ENCODE assay signal across 8 cellular contexts in genomic region chr1:199041173-199041914, GRCh38.
DNase-seq lines count a peak whose midpoint lies in the region; ATAC-seq, FAIRE-seq and TF ChIP-seq lines count a peak whose summit lies in the region.

No MANE protein-coding gene starts in this region.

- H3K4me1 ChIP-seq in A673 (ENCODE audit: insufficient read depth, low read length, poor library complexity, severe bottlenecking) = peaks cover 12% of the 10 kb centered on the region

- CTCF ChIA-PET in A673 (lab: Charles Lee) = no interaction called here

- POLR2A ChIA-PET in A673 (lab: Charles Lee; ENCODE audit: low non-redundant PET) = no interaction called here

- H3K27me3 ChIP-seq in A673 (replicated peaks; ENCODE audit: insufficient read depth, low read depth, low read length, poor library complexity) = no peaks in the 10 kb centered on the region

- H3K4me1 Mint-ChIP-seq in mesothelial cell of epicardium = peaks cover 21% of the 10 kb centered on the region
- H3K4me1 Mint-ChIP-seq in nephron progenitor cell = no peaks in the 10 kb centered on the region

- no peak for TF ChIP-seq CTCF in A673 (conservative IDR thresholded peaks at IDR 0.05; ENCODE audit: low read depth, low read length)
- no peak for TF ChIP-seq CTCF in mesothelial cell of epicardium (IDR thresholded peaks at IDR 0.05; ENCODE audit: unreplicated experiment)
- TF ChIP-seq CTCF in nephron progenitor cell (IDR thresholded peaks at IDR 0.05) = no peak

- intact Hi-C loops in A673 (cut with micrococcal nuclease; ENCODE audit: unreplicated experiment) = no loop called here

- no peak overlapping the region for H3K4me3 ChIP-seq in A673 (ENCODE audit: low read depth, low read length, poor library complexity, severe bottlenecking)

- H3K9me3 Mint-ChIP-seq in mesothelial cell of epicardium (no peaks in the 10 kb centered on the region), nephron progenitor cell (no peaks in the 10 kb centered on the region)

- BruUV-seq in A673 (replicated peaks; lab: Mats Ljungman, UMichigan) = no TSS peak

- H3K27ac Mint-ChIP-seq in mesothelial cell of epicardium = no peak overlapping the region
- H3K27ac Mint-ChIP-seq in nephron progenitor cell = no peak overlapping the region

- FAIRE-seq in GM19239 (lab: Jason Lieb, UNC) = peak; percentile 99

- H3K27ac ChIP-seq in A673 (ENCODE audit: low read depth, low read length, poor library complexity, severe bottlenecking) = no peak overlapping the region

- DNase-seq in A673 (ENCODE audit: low spot score) (peak; percentile 12), GM19239 (ENCODE audit: insufficient read length, low spot score) (peak; percentile 36), UCSD-AML1 (lab: John Stamatoyannopoulos, UW; ENCODE audit: unreplicated experiment) (peak; percentile 14), COR-L47 (lab: John Stamatoyannopoulos, UW) (no peak), mesothelial cell of epicardium (ENCODE audit: low spot score in 2 of 2, unreplicated experiment in 2 of 2) (no peak), nephron progenitor cell (no peak)
- no peak for DNase-seq in stimulated activated CD4-positive, alpha-beta T cell treated with anti-CD3 and anti-CD28 coated beads, Interleukin-4, amount 100 ng/mL, for 4 hours

- ATAC-seq in HG03175 (IDR thresholded peaks at IDR 0.05; ENCODE audit: unreplicated experiment) = peak; percentile 98

- H3K4me3 Mint-ChIP-seq in mesothelial cell of epicardium = no peak overlapping the region
- no peak overlapping the region for H3K4me3 Mint-ChIP-seq in nephron progenitor cell

- no peaks in the 10 kb centered on the region for H3K9me3 ChIP-seq in A673 (ENCODE audit: low read depth, low read length, poor library complexity, severe bottlenecking)

- no peaks in the 10 kb centered on the region for H3K27me3 Mint-ChIP-seq in mesothelial cell of epicardium (ENCODE audit: low read depth)
- H3K27me3 Mint-ChIP-seq in nephron progenitor cell (ENCODE audit: low read depth, poor library complexity) = no peaks in the 10 kb centered on the region

- H3K36me3 Mint-ChIP-seq in mesothelial cell of epicardium (no peaks in the 10 kb centered on the region), nephron progenitor cell (ENCODE audit: low read depth) (no peaks in the 10 kb centered on the region)

- H3K36me3 ChIP-seq in A673 (ENCODE audit: insufficient read depth, low read length, poor library complexity, severe bottlenecking) = no peaks in the 10 kb centered on the region

Comparison
In these comparisons a context has a peak if more than half of its experiments do, and no peak if none do; other contexts are left out.
1. DNase-seq: peak in A673 (single experiment), GM19239 (single experiment) and UCSD-AML1 (single experiment); none in COR-L47 (single experiment), stimulated activated CD4-positive, alpha-beta T cell treated with anti-CD3 and anti-CD28 coated beads, Interleukin-4, amount 100 ng/mL, for 4 hours (0 of 2), mesothelial cell of epicardium (0 of 2) and nephron progenitor cell (single experiment).